In genomic region chr18:72859088-72859487, GRCh38 we compare ENCODE assay signal across 3 cellular contexts.
TF ChIP-seq lines count a peak whose summit lies in the region.

No MANE protein-coding gene starts in this region.

TF ChIP-seq in HepG2, 621 proteins besides CTCF, POLR2A, EP300 and RAD21:
- TF ChIP-seq ZNF83 (CRISPR knock-in tag; IDR thresholded peaks at IDR 0.05; ENCODE audit: borderline replicate concordance) (no peak), ZKSCAN1 (IDR thresholded peaks at IDR 0.05; ENCODE audit: low read length) (no peak), SNRNP70 (IDR thresholded peaks at IDR 0.05; ENCODE audit: low read depth, low read length) (no peak), ZNF598 (CRISPR knock-in tag; IDR thresholded peaks at IDR 0.05; ENCODE audit: borderline replicate concordance) (no peak), SP2 (CRISPR knock-in tag; IDR thresholded peaks at IDR 0.05) (no peak), PCBP1 (IDR thresholded peaks at IDR 0.05; ENCODE audit: borderline replicate concordance, low read depth, low read length) (no peak), FOXO1 (CRISPR knock-in tag; IDR thresholded peaks at IDR 0.05) (no peak), MAFF (IDR thresholded peaks at IDR 0.05; ENCODE audit: low read depth, low read length) (peak; percentile 55; the same call in 1 of the 2 replicates), MAFK (conservative IDR thresholded peaks at IDR 0.05 in 1 of 2, IDR thresholded peaks at IDR 0.05 in 1 of 2; ENCODE audit: low read length in 2 of 2) (peak; percentile 36 to 61; a peak in 2 of 4 replicates)
- TF ChIP-seq, protein P1, sequence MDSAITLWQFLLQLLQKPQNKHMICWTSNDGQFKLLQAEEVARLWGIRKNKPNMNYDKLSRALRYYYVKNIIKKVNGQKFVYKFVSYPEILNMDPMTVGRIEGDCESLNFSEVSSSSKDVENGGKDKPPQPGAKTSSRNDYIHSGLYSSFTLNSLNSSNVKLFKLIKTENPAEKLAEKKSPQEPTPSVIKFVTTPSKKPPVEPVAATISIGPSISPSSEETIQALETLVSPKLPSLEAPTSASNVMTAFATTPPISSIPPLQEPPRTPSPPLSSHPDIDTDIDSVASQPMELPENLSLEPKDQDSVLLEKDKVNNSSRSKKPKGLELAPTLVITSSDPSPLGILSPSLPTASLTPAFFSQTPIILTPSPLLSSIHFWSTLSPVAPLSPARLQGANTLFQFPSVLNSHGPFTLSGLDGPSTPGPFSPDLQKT (CRISPR knock-in tag; IDR thresholded peaks at IDR 0.05; ENCODE audit: borderline replicate concordance), result no peak

TF ChIP-seq in A549, 52 proteins besides CTCF, POLR2A, EP300 and RAD21:
- TF ChIP-seq MAFK (IDR thresholded peaks at IDR 0.05; ENCODE audit: partially characterized antibody), result peak; percentile 36
- TF ChIP-seq PBX3 (IDR thresholded peaks at IDR 0.05), result no peak

TF ChIP-seq in IMR-90, 13 proteins besides CTCF, POLR2A, EP300 and RAD21:
- TF ChIP-seq, protein P2, sequence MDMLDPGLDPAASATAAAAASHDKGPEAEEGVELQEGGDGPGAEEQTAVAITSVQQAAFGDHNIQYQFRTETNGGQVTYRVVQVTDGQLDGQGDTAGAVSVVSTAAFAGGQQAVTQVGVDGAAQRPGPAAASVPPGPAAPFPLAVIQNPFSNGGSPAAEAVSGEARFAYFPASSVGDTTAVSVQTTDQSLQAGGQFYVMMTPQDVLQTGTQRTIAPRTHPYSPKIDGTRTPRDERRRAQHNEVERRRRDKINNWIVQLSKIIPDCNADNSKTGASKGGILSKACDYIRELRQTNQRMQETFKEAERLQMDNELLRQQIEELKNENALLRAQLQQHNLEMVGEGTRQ (IDR thresholded peaks at IDR 0.05; ENCODE audit: low read depth, low read length), result no peak
- TF ChIP-seq MAFK (IDR thresholded peaks at IDR 0.05; ENCODE audit: low read depth, low read length), result peak; percentile 44
TF ChIP-seq in IMR-90: peak in this region for 1.
